In genomic region chr4:39963656-39964055, GRCh38 we compare ENCODE assay signal across 28 cellular contexts.
"Had no signal": no experiment of that assay in that cellular context is flagged by ENCODE, and none has a peak within 500 bp of the region (broad histone marks: within the 10 kb centered on the region; RNA-seq: fewer than 3 reads in every experiment).

No MANE protein-coding gene starts in this region.

- DNase-seq: activated CD4-positive, alpha-beta T cell treated with anti-CD3 and anti-CD28 coated beads for 4 hours; activated CD4-positive, alpha-beta T cell treated with anti-CD3 and anti-CD28 coated beads, Interleukin-2, amount 50 U/mL, for 48 hours; activated CD8-positive, alpha-beta memory T cell treated with anti-CD3 and anti-CD28 coated beads for 24 hours; activated CD8-positive, alpha-beta memory T cell treated with anti-CD3 and anti-CD28 coated beads, Interleukin-2, amount 50 U/mL, for 4 hours; activated naive CD4-positive, alpha-beta T cell treated with Interleukin-2 at 50 U/mL for 16 hours; activated T-cell treated with anti-CD3 and anti-CD28 coated beads, Interleukin-2, amount 50 U/mL, for 24 hours; anterior cingulate cortex; dermis blood vessel endothelial cell; effector CD4-positive, alpha-beta T cell; foreskin keratinocyte; heart right ventricle; pancreas; psoas muscle; stimulated activated CD4-positive, alpha-beta T cell treated with anti-CD3 and anti-CD28 coated beads, Interleukin-15, amount 100 ng/mL, for 24 hours; stimulated activated CD4-positive, alpha-beta T cell treated with anti-CD3 and anti-CD28 coated beads, Interleukin-2, amount 100 ng/mL, for 24 hours; stimulated activated naive CD4-positive, alpha-beta T cell; T-cell; tibial artery had no signal

- H3K4me3 ChIP-seq: esophagus muscularis mucosa, heart right ventricle, pancreas, psoas muscle, smooth muscle cell, suprapubic skin, tibial artery had no signal

- H3K36me3 ChIP-seq: neutrophil, pancreas had no signal

- H3K27ac Mint-ChIP-seq: activated naive CD8-positive, alpha-beta T cell; activated T-cell treated with anti-CD3 and anti-CD28 coated beads, Interleukin-2, amount 50 U/mL, for 24 hours; activated T-helper 2 cell treated with anti-CD3 and anti-CD28 coated beads, Interferon-gamma antibody, Interleukin-2, Interleukin-4, amounts not matched to agents 10 μg/mL and 5 μg/mL and 100 μg/mL, durations not matched to agents 14 hours and 24 hours and 36 hours; memory B cell; nephron; T-cell; T-helper 2 cell treated with Interferon-gamma antibody and Interleukin-4, amounts not matched to agents 5 μg/mL and 100 μg/mL, for 36 hours had no signal

- H3K9me3 Mint-ChIP-seq: activated T-cell treated with anti-CD3 and anti-CD28 coated beads, Interleukin-2, amount 50 U/mL, for 24 hours; activated T-helper 2 cell treated with anti-CD3 and anti-CD28 coated beads, Interferon-gamma antibody, Interleukin-2, Interleukin-4, amounts not matched to agents 10 μg/mL and 5 μg/mL and 100 μg/mL, durations not matched to agents 14 hours and 24 hours and 36 hours; central memory CD8-positive, alpha-beta T cell; memory B cell; nephron; T-cell; T-helper 2 cell treated with Interferon-gamma antibody and Interleukin-4, amounts not matched to agents 5 μg/mL and 100 μg/mL, for 36 hours had no signal

- H3K4me1 ChIP-seq: foreskin keratinocyte had no signal

- H3K27me3 Mint-ChIP-seq: activated naive CD8-positive, alpha-beta T cell; activated T-cell treated with anti-CD3 and anti-CD28 coated beads, Interleukin-2, amount 50 U/mL, for 24 hours; central memory CD8-positive, alpha-beta T cell; memory B cell; T-cell had no signal

- H3K27me3 ChIP-seq: esophagus muscularis mucosa, foreskin keratinocyte, heart right ventricle, neutrophil, pancreas, suprapubic skin, tibial artery had no signal

- H3K4me2 ChIP-seq: smooth muscle cell had no signal

- H3K4me3 Mint-ChIP-seq: activated naive CD8-positive, alpha-beta T cell; activated T-cell treated with anti-CD3 and anti-CD28 coated beads, Interleukin-2, amount 50 U/mL, for 24 hours; central memory CD8-positive, alpha-beta T cell; memory B cell; nephron; T-cell; T-helper 2 cell treated with Interferon-gamma antibody and Interleukin-4, amounts not matched to agents 5 μg/mL and 100 μg/mL, for 36 hours had no signal

- H3K27ac ChIP-seq: esophagus muscularis mucosa, foreskin keratinocyte, heart right ventricle, neutrophil, pancreas, psoas muscle, suprapubic skin, tibial artery had no signal

- H3K9me3 ChIP-seq: esophagus muscularis mucosa, heart right ventricle, neutrophil, pancreas, psoas muscle, suprapubic skin, tibial artery had no signal

- H3K4me1 Mint-ChIP-seq: nephron had no signal

- ATAC-seq: foreskin keratinocyte, heart right ventricle, pancreas, psoas muscle, T-cell had no signal
